In genomic region chr16:14608111-14608566, GRCh38 we compare ENCODE assay signal across 16 cellular contexts. TPM values are rescaled to one million over a fixed set of nuclear protein-coding genes. Genes with fewer than 3 reads are reported as not detected.
DNase-seq lines count a peak whose midpoint lies in the region; ATAC-seq and TF ChIP-seq lines count a peak whose summit lies in the region.
"Had no signal": no experiment of that assay in that cellular context is flagged by ENCODE, and none has a peak within 500 bp of the region (broad histone marks: within the 10 kb centered on the region; RNA-seq: fewer than 3 reads in every experiment).

No MANE protein-coding gene starts in this region.

- no peaks in the 10 kb centered on the region for H3K9me3 ChIP-seq in A673 (ENCODE audit: low read depth, low read length, poor library complexity, severe bottlenecking)
- H3K9me3 ChIP-seq: transverse colon had no signal

- peaks cover 70% of the 10 kb centered on the region for H3K36me3 ChIP-seq in A673 (ENCODE audit: insufficient read depth, low read length, poor library complexity, severe bottlenecking)

- BruUV-seq in A673 (replicated peaks; lab: Mats Ljungman, UMichigan): no TSS peak

- peak overlapping the region; percentile 49 for H3K27ac ChIP-seq in A673 (ENCODE audit: low read depth, low read length, poor library complexity, severe bottlenecking)
- H3K27ac ChIP-seq: foreskin keratinocyte, transverse colon had no signal

- no peak for DNase-seq in A673 (ENCODE audit: low spot score)
- peak; percentile 44 for DNase-seq in MV-4-11 (lab: John Stamatoyannopoulos, UW)
- no peak for DNase-seq in NCI-H2171 (lab: John Stamatoyannopoulos, UW)
- no peak for DNase-seq in KBM-7
- DNase-seq in HuH-7 (ENCODE audit: low spot score): no peak
- DNase-seq: activated T-cell treated with anti-CD3 and anti-CD28 coated beads, Interleukin-2, amount 50 U/mL, for 48 hours; CD8-positive, alpha-beta T cell; foreskin keratinocyte; NCI-H187 treated with DMSO at 0.1 percent for 48 hours; NCI-H82; right cardiac atrium; stimulated activated CD4-positive, alpha-beta T cell treated with anti-CD3 and anti-CD28 coated beads, Interleukin-4, amount 100 ng/mL, for 4 hours; transverse colon had no signal

- CTCF ChIA-PET in A673 (lab: Charles Lee): no interaction called here

- TF ChIP-seq CTCF in A673 (conservative IDR thresholded peaks at IDR 0.05; ENCODE audit: low read depth, low read length): no peak

- H3K4me3 ChIP-seq in A673 (ENCODE audit: low read depth, low read length, poor library complexity, severe bottlenecking): no peak overlapping the region
- H3K4me3 ChIP-seq: transverse colon had no signal

- H3K4me1 ChIP-seq in A673 (ENCODE audit: insufficient read depth, low read length, poor library complexity, severe bottlenecking): peaks cover 14% of the 10 kb centered on the region
- H3K4me1 ChIP-seq: foreskin keratinocyte, transverse colon had no signal

- in situ Hi-C loops in KBM-7 (cut with MboI; ENCODE audit: low pct_unique_long_range_greater_than_20kb, low sequenced_read_pairs): no loop called here

- peak; percentile 47 for ATAC-seq in GM18868 (IDR thresholded peaks at IDR 0.05; ENCODE audit: unreplicated experiment)
- peak; percentile 62 for ATAC-seq in GM21737 (IDR thresholded peaks at IDR 0.05; ENCODE audit: unreplicated experiment)
- ATAC-seq in GM21825 (IDR thresholded peaks at IDR 0.05; ENCODE audit: unreplicated experiment): no peak
- ATAC-seq: CD8-positive, alpha-beta T cell; foreskin keratinocyte; right cardiac atrium had no signal

- POLR2A ChIA-PET in A673 (lab: Charles Lee; ENCODE audit: low non-redundant PET): no interaction called here

- intact Hi-C loops in A673 (cut with micrococcal nuclease; ENCODE audit: unreplicated experiment): no loop called here

- no peaks in the 10 kb centered on the region for H3K27me3 ChIP-seq in A673 (replicated peaks; ENCODE audit: insufficient read depth, low read depth, low read length, poor library complexity)
- H3K27me3 ChIP-seq: foreskin keratinocyte, transverse colon had no signal

RNA-seq across cellular contexts. Expression of gene PARN, which starts 21.9 kb away (rescaled TPM):
- total RNA-seq in A673 (2021): 37.5 and 38.7 TPM in 2 replicates

RNA-seq across cellular contexts. Expression of gene BFAR, which starts 24.6 kb away (rescaled TPM):
- total RNA-seq in A673 (2021): 58.5 and 60.1 TPM in 2 replicates
